Comparison of ENCODE assay signal across 24 cellular contexts in the genomic region with DNA sequence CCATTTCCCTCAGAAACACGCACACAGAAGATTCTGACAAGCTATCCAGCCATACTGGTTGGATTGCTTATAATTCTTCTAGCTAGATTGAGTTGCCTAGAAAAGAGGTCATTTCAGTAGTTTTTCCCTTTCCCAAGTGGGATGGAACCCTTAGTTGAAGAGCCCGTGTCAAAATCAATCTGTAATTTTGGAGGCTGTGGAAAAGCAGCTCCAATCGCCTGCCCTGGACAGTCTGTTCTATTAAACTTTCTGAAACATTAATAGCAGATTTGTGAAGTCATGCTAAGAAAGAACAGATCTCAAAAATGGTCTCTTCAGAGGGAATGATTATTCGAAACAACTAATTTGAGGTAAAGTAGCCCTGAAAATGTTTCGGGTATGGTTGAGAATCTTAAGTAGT. TPM values are rescaled to one million over a fixed set of nuclear protein-coding genes. Genes with fewer than 3 reads are reported as not detected.
A peak's percentile ranks its signal among the peaks of the same experiment; 100 is the strongest.
DNase-seq lines count a peak whose midpoint lies in the region; FAIRE-seq and TF ChIP-seq lines count a peak whose summit lies in the region.
"Had no signal": no experiment of that assay in that cellular context is flagged by ENCODE, and none has a peak within 500 bp of the region (broad histone marks: within the 10 kb centered on the region; RNA-seq: fewer than 3 reads in every experiment).

No MANE protein-coding gene starts in this region.

- CTCF ChIA-PET in SK-N-SH (lab: Yijun Ruan, JAX), result no interaction called here

- FAIRE-seq in colon (lab: Jason Lieb, UNC), result peak; percentile 24
- FAIRE-seq: A549, D721Med, GM12878, GM19239 had no signal

- H3K9me3 ChIP-seq in SK-N-SH, result no peaks in the 10 kb centered on the region
- no peaks in the 10 kb centered on the region for H3K9me3 ChIP-seq in testis
- no peaks in the 10 kb centered on the region for H3K9me3 ChIP-seq in esophagus squamous epithelium
- peaks cover 0 to 5% (median 0%) of the 10 kb centered on the region in 8 donors for H3K9me3 ChIP-seq in spleen
- H3K9me3 ChIP-seq: A549; BE2C; BLaER1 treated with 17β-estradiol and CSF1 and Interleukin-3, amounts not matched to agents 10 nM and 100 nM had no signal

- peak overlapping the region; percentile 67 to 70; a peak in 3 of 4 replicates for H3K27ac ChIP-seq in SK-N-SH (ENCODE audit: low read depth in 2 of 2, low read length in 1 of 2)
- peak overlapping the region; percentile 10 to 57 for H3K27ac ChIP-seq in testis
- no peak overlapping the region for H3K27ac ChIP-seq in esophagus squamous epithelium
- no peak overlapping the region for H3K27ac ChIP-seq in spleen
- H3K27ac ChIP-seq: A549; BLaER1 treated with 17β-estradiol and CSF1 and Interleukin-3, amounts not matched to agents 10 nM and 100 nM; GM23248 had no signal

- TF ChIP-seq CTCF in SK-N-SH (IDR thresholded peaks at IDR 0.05) (no peak), testis (IDR thresholded peaks at IDR 0.05) (no peak), esophagus squamous epithelium (IDR thresholded peaks at IDR 0.05) (no peak), spleen (IDR thresholded peaks at IDR 0.05 in 8 of 11, conservative IDR thresholded peaks at IDR 0.05 in 3 of 11) (no peak)

- peaks cover 0 to 28% of the 10 kb centered on the region in 2 experiments for H3K4me1 ChIP-seq in SK-N-SH (ENCODE audit: control insufficient read depth in 1 of 2, insufficient read depth in 2 of 2, low read depth in 1 of 2, low read length in 1 of 2)
- no peaks in the 10 kb centered on the region for H3K4me1 ChIP-seq in testis
- no peaks in the 10 kb centered on the region for H3K4me1 ChIP-seq in esophagus squamous epithelium
- no peaks in the 10 kb centered on the region for H3K4me1 ChIP-seq in spleen
- H3K4me1 ChIP-seq: A549; BE2C; BLaER1 treated with 17β-estradiol and CSF1 and Interleukin-3, amounts not matched to agents 10 nM and 100 nM had no signal

- peaks cover 99% of the 10 kb centered on the region for H3K79me2 ChIP-seq in SK-N-SH (ENCODE audit: insufficient read depth)

- no peak for TF ChIP-seq RAD21 in SK-N-SH (IDR thresholded peaks at IDR 0.05; ENCODE audit: low read length)

- intact Hi-C loops in testis (cut with DNase I; ENCODE audit: low total_unique reads) (no loop called here), esophagus squamous epithelium (cut with DNase I) (no loop called here), spleen (cut with DNase I; ENCODE audit: low total_unique reads) (no loop called here)

- H4K20me1 ChIP-seq in SK-N-SH (ENCODE audit: insufficient read depth), result no peaks in the 10 kb centered on the region; the same call in 1 of the 2 replicates
- H4K20me1 ChIP-seq: BLaER1 treated with 17β-estradiol and CSF1 and Interleukin-3, amounts not matched to agents 10 nM and 100 nM had no signal

- H2AFZ ChIP-seq in SK-N-SH (ENCODE audit: low read depth), result no peak overlapping the region
- H2AFZ ChIP-seq: GM23248 had no signal

- H3K9ac ChIP-seq in SK-N-SH, result peak overlapping the region; percentile 18; the same call in 1 of the 2 replicates
- H3K9ac ChIP-seq: BLaER1 treated with 17β-estradiol and CSF1 and Interleukin-3, amounts not matched to agents 10 nM and 100 nM; GM23248 had no signal

- H3K4me3 ChIP-seq in SK-N-SH (ENCODE audit: low read depth in 2 of 2, low read length in 1 of 2), result no peak overlapping the region
- no peak overlapping the region for H3K4me3 ChIP-seq in testis
- no peak overlapping the region for H3K4me3 ChIP-seq in esophagus squamous epithelium
- no peak overlapping the region for H3K4me3 ChIP-seq in spleen
- H3K4me3 ChIP-seq: A549; BLaER1 treated with 17β-estradiol and CSF1 and Interleukin-3, amounts not matched to agents 10 nM and 100 nM; GM12878; GM23248 had no signal

- peaks cover 35% of the 10 kb centered on the region for H3F3A ChIP-seq in SK-N-SH (replicated peaks; ENCODE audit: insufficient read depth)

- DNase-seq in SK-N-SH (no peak), testis (no peak), esophagus squamous epithelium (lab: John Stamatoyannopoulos, UW) (no peak), spleen (no peak)
- no peak for DNase-seq in activated CD4-positive, alpha-beta T cell treated with anti-CD3 and anti-CD28 coated beads, Interleukin-2, amount 50 U/mL, for 48 hours
- DNase-seq: 8988T; ACHN; AML-193; BE2C; CD4-positive, alpha-beta T cell; CD8-positive, alpha-beta memory T cell; DMS 273 treated with DMSO at 0.1 percent for 48 hours; DMS79; EL; GDM1; GM23248; H9 had no signal

- TF ChIP-seq POLR2A in testis (IDR thresholded peaks at IDR 0.05) (no peak), esophagus squamous epithelium (IDR thresholded peaks at IDR 0.05) (no peak), spleen (IDR thresholded peaks at IDR 0.05) (no peak)

- H3K27me3 ChIP-seq in SK-N-SH (ENCODE audit: insufficient read depth), result no peaks in the 10 kb centered on the region
- no peaks in the 10 kb centered on the region for H3K27me3 ChIP-seq in testis
- H3K27me3 ChIP-seq in esophagus squamous epithelium, result no peaks in the 10 kb centered on the region
- H3K27me3 ChIP-seq in spleen (replicated peaks in 1 of 7), result no peaks in the 10 kb centered on the region
- H3K27me3 ChIP-seq: BE2C; BLaER1 treated with 17β-estradiol and CSF1 and Interleukin-3, amounts not matched to agents 10 nM and 100 nM had no signal

- H3K9me2 ChIP-seq in SK-N-SH, result no peaks in the 10 kb centered on the region

- 42% methylated on average over 5 of the region's 5 CpGs for WGBS in SK-N-SH (ENCODE audit: low lambda C conversion rate)
- 67 to 75% methylated on average over 5 of the region's 5 CpGs for WGBS in testis, 2 donors
- 89 to 90% methylated on average over 5 of the region's 5 CpGs for WGBS in esophagus squamous epithelium, 2 donors
- 92 to 98% (median 95%) methylated on average over 5 of the region's 5 CpGs for WGBS in spleen, 5 donors

- TF ChIP-seq EP300 in SK-N-SH (IDR thresholded peaks at IDR 0.05; ENCODE audit: borderline replicate concordance in 1 of 2, low read depth in 1 of 2, low read length in 1 of 2), result no peak

- H3K36me3 ChIP-seq in SK-N-SH (replicated peaks in 1 of 2; ENCODE audit: control insufficient read depth in 1 of 2, insufficient read depth in 2 of 2, low read length in 1 of 2) (peaks cover 0 to 26% of the 10 kb centered on the region in 2 experiments), testis (ENCODE audit: low read depth, missing control alignments) (no peaks in the 10 kb centered on the region), esophagus squamous epithelium (no peaks in the 10 kb centered on the region), spleen (no peaks in the 10 kb centered on the region)
- H3K36me3 ChIP-seq: BE2C; BLaER1 treated with 17β-estradiol and CSF1 and Interleukin-3, amounts not matched to agents 10 nM and 100 nM had no signal

- POLR2A ChIA-PET in SK-N-SH (lab: Yijun Ruan, JAX), result no interaction called here

- peak overlapping the region; percentile 34 for H3K4me2 ChIP-seq in SK-N-SH
- H3K4me2 ChIP-seq: A549; BLaER1 treated with 17β-estradiol and CSF1 and Interleukin-3, amounts not matched to agents 10 nM and 100 nM had no signal

TF ChIP-seq in SK-N-SH, 30 proteins besides CTCF, POLR2A, EP300 and RAD21 (continues in another document):
- no peak for TF ChIP-seq FOXJ3 (CRISPR knock-in tag; IDR thresholded peaks at IDR 0.05)
- TF ChIP-seq, protein P1, sequence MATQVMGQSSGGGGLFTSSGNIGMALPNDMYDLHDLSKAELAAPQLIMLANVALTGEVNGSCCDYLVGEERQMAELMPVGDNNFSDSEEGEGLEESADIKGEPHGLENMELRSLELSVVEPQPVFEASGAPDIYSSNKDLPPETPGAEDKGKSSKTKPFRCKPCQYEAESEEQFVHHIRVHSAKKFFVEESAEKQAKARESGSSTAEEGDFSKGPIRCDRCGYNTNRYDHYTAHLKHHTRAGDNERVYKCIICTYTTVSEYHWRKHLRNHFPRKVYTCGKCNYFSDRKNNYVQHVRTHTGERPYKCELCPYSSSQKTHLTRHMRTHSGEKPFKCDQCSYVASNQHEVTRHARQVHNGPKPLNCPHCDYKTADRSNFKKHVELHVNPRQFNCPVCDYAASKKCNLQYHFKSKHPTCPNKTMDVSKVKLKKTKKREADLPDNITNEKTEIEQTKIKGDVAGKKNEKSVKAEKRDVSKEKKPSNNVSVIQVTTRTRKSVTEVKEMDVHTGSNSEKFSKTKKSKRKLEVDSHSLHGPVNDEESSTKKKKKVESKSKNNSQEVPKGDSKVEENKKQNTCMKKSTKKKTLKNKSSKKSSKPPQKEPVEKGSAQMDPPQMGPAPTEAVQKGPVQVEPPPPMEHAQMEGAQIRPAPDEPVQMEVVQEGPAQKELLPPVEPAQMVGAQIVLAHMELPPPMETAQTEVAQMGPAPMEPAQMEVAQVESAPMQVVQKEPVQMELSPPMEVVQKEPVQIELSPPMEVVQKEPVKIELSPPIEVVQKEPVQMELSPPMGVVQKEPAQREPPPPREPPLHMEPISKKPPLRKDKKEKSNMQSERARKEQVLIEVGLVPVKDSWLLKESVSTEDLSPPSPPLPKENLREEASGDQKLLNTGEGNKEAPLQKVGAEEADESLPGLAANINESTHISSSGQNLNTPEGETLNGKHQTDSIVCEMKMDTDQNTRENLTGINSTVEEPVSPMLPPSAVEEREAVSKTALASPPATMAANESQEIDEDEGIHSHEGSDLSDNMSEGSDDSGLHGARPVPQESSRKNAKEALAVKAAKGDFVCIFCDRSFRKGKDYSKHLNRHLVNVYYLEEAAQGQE (IDR thresholded peaks at IDR 0.05; ENCODE audit: low read depth, low read length), result no peak
- TF ChIP-seq SIN3A (IDR thresholded peaks at IDR 0.05; ENCODE audit: borderline replicate concordance, low read depth, low read length), result no peak
- no peak for TF ChIP-seq RXRA (IDR thresholded peaks at IDR 0.05; ENCODE audit: borderline replicate concordance, low read depth)
- TF ChIP-seq TCF12 (IDR thresholded peaks at IDR 0.05), result peak; percentile 67
- no peak for TF ChIP-seq FOXM1 (IDR thresholded peaks at IDR 0.05; ENCODE audit: low read depth)

RNA-seq across cellular contexts. Expression of a gene that starts 29.3 kb away (rescaled TPM):
- polyA plus RNA-seq in SK-N-SH (2012; rRNA removed) (32.6 and 36.0 TPM in 2 replicates), testis (ENCODE audit: insufficient read depth, low read depth, low replicate concordance) (5.5 TPM), spleen (under 1 TPM; 0.33 to 0.94 (median 0.90) TPM)
- polyA plus RNA-seq in SK-N-SH (2012; cell fraction: cytosol; rRNA removed), result 55.0 and 59.3 TPM in 2 replicates
- 16.4 and 26.1 TPM in 2 replicates for polyA plus RNA-seq in SK-N-SH (2012; cell fraction: nucleus; rRNA removed)
- total RNA-seq in testis (1 to 10 TPM; 3.6 to 5.5 TPM), esophagus squamous epithelium (1 to 10 TPM in 1 of 4 donors, under 1 TPM in 2, not detected in 1; 0.31 to 1.9 (median 0.62) TPM), spleen (1 to 10 TPM in 6 of 7 donors, under 1 TPM in 1; 0.68 to 2.3 (median 1.8) TPM)
- polyA plus RNA-seq: CD14-positive monocyte had no signal

Comparison
In these comparisons a context has a peak if more than half of its experiments do, and no peak if none do; other contexts are left out.
1. H3K27ac ChIP-seq: peak in SK-N-SH (2 of 2) and testis (2 of 2); none in esophagus squamous epithelium (0 of 4) and spleen (0 of 8).